In the genomic region with DNA sequence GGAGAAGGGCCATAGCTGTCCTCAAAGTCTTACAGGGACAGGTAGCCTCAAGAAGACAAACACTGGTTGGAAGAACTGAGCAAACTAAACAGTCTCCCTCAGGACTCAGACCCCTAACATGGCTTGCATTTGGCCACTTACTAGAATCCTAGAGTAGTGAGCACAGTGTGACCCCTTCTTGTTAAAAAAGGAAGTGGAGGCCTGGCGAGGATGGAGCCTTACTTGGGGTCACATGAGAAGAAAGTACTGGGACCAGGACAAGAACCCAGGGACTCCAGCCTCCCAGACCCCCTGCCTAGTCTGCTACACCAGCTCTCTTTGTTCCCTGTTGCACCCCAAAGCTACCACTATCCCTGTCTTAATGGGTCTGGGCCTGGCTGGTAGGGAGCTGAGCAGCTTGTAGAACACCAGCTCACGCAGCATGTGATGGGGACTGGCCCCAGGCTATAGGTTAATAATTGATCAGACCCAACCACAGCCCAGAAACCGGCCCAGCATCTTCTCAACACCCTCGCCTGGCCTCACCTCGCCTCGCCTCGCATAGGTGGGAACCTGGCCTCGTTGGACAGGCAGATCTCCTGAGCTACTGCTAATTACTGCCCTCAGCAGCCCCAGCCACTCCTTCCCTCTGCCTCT, we compare ENCODE assay signal across 1 cellular context.
A peak's percentile ranks its signal among the peaks of the same experiment; 100 is the strongest.
TF ChIP-seq lines count a peak whose summit lies in the region.

No MANE protein-coding gene starts in this region.

TF ChIP-seq in HepG2, 621 proteins besides CTCF, POLR2A, EP300 and RAD21 (continued from another document and continues in another):
- TF ChIP-seq, protein P1, sequence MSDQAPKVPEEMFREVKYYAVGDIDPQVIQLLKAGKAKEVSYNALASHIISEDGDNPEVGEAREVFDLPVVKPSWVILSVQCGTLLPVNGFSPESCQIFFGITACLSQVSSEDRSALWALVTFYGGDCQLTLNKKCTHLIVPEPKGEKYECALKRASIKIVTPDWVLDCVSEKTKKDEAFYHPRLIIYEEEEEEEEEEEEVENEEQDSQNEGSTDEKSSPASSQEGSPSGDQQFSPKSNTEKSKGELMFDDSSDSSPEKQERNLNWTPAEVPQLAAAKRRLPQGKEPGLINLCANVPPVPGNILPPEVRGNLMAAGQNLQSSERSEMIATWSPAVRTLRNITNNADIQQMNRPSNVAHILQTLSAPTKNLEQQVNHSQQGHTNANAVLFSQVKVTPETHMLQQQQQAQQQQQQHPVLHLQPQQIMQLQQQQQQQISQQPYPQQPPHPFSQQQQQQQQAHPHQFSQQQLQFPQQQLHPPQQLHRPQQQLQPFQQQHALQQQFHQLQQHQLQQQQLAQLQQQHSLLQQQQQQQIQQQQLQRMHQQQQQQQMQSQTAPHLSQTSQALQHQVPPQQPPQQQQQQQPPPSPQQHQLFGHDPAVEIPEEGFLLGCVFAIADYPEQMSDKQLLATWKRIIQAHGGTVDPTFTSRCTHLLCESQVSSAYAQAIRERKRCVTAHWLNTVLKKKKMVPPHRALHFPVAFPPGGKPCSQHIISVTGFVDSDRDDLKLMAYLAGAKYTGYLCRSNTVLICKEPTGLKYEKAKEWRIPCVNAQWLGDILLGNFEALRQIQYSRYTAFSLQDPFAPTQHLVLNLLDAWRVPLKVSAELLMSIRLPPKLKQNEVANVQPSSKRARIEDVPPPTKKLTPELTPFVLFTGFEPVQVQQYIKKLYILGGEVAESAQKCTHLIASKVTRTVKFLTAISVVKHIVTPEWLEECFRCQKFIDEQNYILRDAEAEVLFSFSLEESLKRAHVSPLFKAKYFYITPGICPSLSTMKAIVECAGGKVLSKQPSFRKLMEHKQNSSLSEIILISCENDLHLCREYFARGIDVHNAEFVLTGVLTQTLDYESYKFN (CRISPR knock-in tag; conservative IDR thresholded peaks at IDR 0.05), result peak; percentile 66
- TF ChIP-seq REPIN1 (CRISPR knock-in tag; IDR thresholded peaks at IDR 0.05; ENCODE audit: borderline replicate concordance, low read depth), result 0 out of 2 replicates have a peak, but pooled peaks have one; percentile 26
- TF ChIP-seq FIP1L1 (IDR thresholded peaks at IDR 0.05; ENCODE audit: borderline replicate concordance, insufficient read depth, low read depth, low read length), result no peak
- TF ChIP-seq YY1 (IDR thresholded peaks at IDR 0.05; ENCODE audit: insufficient read depth, insufficient replicate concordance, low read depth, low read length), result peak; percentile 27
- no peak for TF ChIP-seq TCF7L2 (IDR thresholded peaks at IDR 0.05; ENCODE audit: low read depth, low read length)
- TF ChIP-seq MYC (CRISPR knock-in tag; IDR thresholded peaks at IDR 0.05; ENCODE audit: borderline replicate concordance), result 0 out of 2 replicates have a peak, but pooled peaks have one; percentile 21
- TF ChIP-seq, protein P2, sequence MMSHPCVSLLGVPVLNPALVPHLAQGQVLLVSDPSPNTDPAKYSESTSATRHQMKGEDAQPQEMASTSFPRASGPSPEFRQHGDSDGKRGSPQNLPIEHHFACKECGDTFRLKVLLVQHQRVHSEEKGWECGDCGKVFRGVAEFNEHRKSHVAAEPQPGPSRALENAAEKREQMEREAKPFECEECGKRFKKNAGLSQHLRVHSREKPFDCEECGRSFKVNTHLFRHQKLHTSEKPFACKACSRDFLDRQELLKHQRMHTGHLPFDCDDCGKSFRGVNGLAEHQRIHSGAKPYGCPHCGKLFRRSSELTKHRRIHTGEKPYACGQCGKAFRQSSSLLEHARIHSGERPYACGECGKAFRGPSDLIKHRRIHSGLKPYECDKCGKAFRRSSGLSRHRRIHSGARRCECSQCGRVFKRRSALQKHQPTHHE (CRISPR knock-in tag; IDR thresholded peaks at IDR 0.05; ENCODE audit: borderline replicate concordance), result no peak
- TF ChIP-seq GZF1 (CRISPR knock-in tag; IDR thresholded peaks at IDR 0.05), result no peak
- no peak for TF ChIP-seq TP53 (CRISPR knock-in tag; conservative IDR thresholded peaks at IDR 0.05)
- TF ChIP-seq XBP1 (CRISPR knock-in tag; IDR thresholded peaks at IDR 0.05), result no peak
- no peak for TF ChIP-seq MNT (IDR thresholded peaks at IDR 0.05)
- peak; percentile 29; the same call in 1 of the 2 replicates for TF ChIP-seq RELA (CRISPR knock-in tag; IDR thresholded peaks at IDR 0.05)
- no peak; the same call in 1 of the 2 replicates for TF ChIP-seq YEATS4 (CRISPR knock-in tag; IDR thresholded peaks at IDR 0.05; ENCODE audit: borderline replicate concordance)
- no peak for TF ChIP-seq ZSCAN21 (CRISPR knock-in tag; IDR thresholded peaks at IDR 0.05; ENCODE audit: borderline replicate concordance)
- peak; percentile 30 for TF ChIP-seq RBM22 (optimal IDR thresholded peaks at IDR 0.05; ENCODE audit: low read length)
- TF ChIP-seq ZNF577 (CRISPR knock-in tag; IDR thresholded peaks at IDR 0.05; ENCODE audit: borderline replicate concordance, low read depth), result no peak
- TF ChIP-seq MLLT10 (CRISPR knock-in tag; IDR thresholded peaks at IDR 0.05), result no peak
- no peak for TF ChIP-seq ZMYM2 (CRISPR knock-in tag; IDR thresholded peaks at IDR 0.05)
- TF ChIP-seq PRPF4 (IDR thresholded peaks at IDR 0.05; ENCODE audit: low read depth, low read length, poor library complexity, severe bottlenecking), result no peak
- TF ChIP-seq, protein P3, sequence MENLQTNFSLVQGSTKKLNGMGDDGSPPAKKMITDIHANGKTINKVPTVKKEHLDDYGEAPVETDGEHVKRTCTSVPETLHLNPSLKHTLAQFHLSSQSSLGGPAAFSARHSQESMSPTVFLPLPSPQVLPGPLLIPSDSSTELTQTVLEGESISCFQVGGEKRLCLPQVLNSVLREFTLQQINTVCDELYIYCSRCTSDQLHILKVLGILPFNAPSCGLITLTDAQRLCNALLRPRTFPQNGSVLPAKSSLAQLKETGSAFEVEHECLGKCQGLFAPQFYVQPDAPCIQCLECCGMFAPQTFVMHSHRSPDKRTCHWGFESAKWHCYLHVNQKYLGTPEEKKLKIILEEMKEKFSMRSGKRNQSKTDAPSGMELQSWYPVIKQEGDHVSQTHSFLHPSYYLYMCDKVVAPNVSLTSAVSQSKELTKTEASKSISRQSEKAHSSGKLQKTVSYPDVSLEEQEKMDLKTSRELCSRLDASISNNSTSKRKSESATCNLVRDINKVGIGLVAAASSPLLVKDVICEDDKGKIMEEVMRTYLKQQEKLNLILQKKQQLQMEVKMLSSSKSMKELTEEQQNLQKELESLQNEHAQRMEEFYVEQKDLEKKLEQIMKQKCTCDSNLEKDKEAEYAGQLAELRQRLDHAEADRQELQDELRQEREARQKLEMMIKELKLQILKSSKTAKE (CRISPR knock-in tag; IDR thresholded peaks at IDR 0.05; ENCODE audit: borderline replicate concordance), result no peak
- TF ChIP-seq HOXA9 (CRISPR knock-in tag; IDR thresholded peaks at IDR 0.05; ENCODE audit: borderline replicate concordance), result no peak
- TF ChIP-seq ZNF430 (CRISPR knock-in tag; IDR thresholded peaks at IDR 0.05), result no peak
- no peak for TF ChIP-seq NR3C1 (CRISPR knock-in tag; IDR thresholded peaks at IDR 0.05)
- TF ChIP-seq FOSL2 (CRISPR knock-in tag; IDR thresholded peaks at IDR 0.05), result 0 out of 2 replicates have a peak, but pooled peaks have one; percentile 15
- no peak for TF ChIP-seq PAF1 (CRISPR knock-in tag; IDR thresholded peaks at IDR 0.05)
- TF ChIP-seq DPF2 (CRISPR knock-in tag; IDR thresholded peaks at IDR 0.05; ENCODE audit: borderline replicate concordance, low read depth), result no peak
- no peak for TF ChIP-seq ZNF260 (CRISPR knock-in tag; IDR thresholded peaks at IDR 0.05; ENCODE audit: borderline replicate concordance, low read depth)
- no peak for TF ChIP-seq TBP (CRISPR knock-in tag; IDR thresholded peaks at IDR 0.05)
- TF ChIP-seq, protein P4, sequence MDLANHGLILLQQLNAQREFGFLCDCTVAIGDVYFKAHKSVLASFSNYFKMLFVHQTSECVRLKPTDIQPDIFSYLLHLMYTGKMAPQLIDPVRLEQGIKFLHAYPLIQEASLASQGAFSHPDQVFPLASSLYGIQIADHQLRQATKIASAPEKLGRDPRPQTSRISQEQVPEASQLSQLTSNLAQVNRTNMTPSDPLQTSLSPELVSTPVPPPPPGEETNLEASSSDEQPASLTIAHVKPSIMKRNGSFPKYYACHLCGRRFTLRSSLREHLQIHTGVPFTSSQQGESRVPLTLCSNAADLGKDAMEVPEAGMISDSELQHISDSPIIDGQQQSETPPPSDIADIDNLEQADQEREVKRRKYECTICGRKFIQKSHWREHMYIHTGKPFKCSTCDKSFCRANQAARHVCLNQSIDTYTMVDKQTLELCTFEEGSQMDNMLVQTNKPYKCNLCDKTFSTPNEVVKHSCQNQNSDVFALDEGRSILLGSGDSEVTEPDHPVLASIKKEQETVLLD (CRISPR knock-in tag; IDR thresholded peaks at IDR 0.05; ENCODE audit: low read depth), result no peak
- no peak for TF ChIP-seq ZNF33A (CRISPR knock-in tag; IDR thresholded peaks at IDR 0.05; ENCODE audit: borderline replicate concordance)
- TF ChIP-seq ZMYM3 (CRISPR knock-in tag; IDR thresholded peaks at IDR 0.05), result peak; percentile 20; the same call in 1 of the 2 replicates
- no peak for TF ChIP-seq RNF2 (conservative IDR thresholded peaks at IDR 0.05; ENCODE audit: low read depth)
- TF ChIP-seq HDAC1 (CRISPR knock-in tag; IDR thresholded peaks at IDR 0.05), result peak; percentile 34; the same call in 1 of the 2 replicates
- no peak for TF ChIP-seq SALL2 (CRISPR knock-in tag; IDR thresholded peaks at IDR 0.05)
- no peak for TF ChIP-seq ZNF530 (CRISPR knock-in tag; IDR thresholded peaks at IDR 0.05; ENCODE audit: low read depth)
- no peak for TF ChIP-seq ESRRA (CRISPR knock-in tag; IDR thresholded peaks at IDR 0.05; ENCODE audit: low read depth)
- TF ChIP-seq ONECUT2 (CRISPR knock-in tag; IDR thresholded peaks at IDR 0.05), result no peak
- TF ChIP-seq CSRNP1 (CRISPR knock-in tag; IDR thresholded peaks at IDR 0.05), result no peak
- TF ChIP-seq FOXC1 (CRISPR knock-in tag; IDR thresholded peaks at IDR 0.05; ENCODE audit: borderline replicate concordance), result no peak
- TF ChIP-seq, protein P5, sequence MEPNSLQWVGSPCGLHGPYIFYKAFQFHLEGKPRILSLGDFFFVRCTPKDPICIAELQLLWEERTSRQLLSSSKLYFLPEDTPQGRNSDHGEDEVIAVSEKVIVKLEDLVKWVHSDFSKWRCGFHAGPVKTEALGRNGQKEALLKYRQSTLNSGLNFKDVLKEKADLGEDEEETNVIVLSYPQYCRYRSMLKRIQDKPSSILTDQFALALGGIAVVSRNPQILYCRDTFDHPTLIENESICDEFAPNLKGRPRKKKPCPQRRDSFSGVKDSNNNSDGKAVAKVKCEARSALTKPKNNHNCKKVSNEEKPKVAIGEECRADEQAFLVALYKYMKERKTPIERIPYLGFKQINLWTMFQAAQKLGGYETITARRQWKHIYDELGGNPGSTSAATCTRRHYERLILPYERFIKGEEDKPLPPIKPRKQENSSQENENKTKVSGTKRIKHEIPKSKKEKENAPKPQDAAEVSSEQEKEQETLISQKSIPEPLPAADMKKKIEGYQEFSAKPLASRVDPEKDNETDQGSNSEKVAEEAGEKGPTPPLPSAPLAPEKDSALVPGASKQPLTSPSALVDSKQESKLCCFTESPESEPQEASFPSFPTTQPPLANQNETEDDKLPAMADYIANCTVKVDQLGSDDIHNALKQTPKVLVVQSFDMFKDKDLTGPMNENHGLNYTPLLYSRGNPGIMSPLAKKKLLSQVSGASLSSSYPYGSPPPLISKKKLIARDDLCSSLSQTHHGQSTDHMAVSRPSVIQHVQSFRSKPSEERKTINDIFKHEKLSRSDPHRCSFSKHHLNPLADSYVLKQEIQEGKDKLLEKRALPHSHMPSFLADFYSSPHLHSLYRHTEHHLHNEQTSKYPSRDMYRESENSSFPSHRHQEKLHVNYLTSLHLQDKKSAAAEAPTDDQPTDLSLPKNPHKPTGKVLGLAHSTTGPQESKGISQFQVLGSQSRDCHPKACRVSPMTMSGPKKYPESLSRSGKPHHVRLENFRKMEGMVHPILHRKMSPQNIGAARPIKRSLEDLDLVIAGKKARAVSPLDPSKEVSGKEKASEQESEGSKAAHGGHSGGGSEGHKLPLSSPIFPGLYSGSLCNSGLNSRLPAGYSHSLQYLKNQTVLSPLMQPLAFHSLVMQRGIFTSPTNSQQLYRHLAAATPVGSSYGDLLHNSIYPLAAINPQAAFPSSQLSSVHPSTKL (CRISPR knock-in tag; IDR thresholded peaks at IDR 0.05), result no peak
- TF ChIP-seq SOX5 (CRISPR knock-in tag; IDR thresholded peaks at IDR 0.05; ENCODE audit: borderline replicate concordance), result no peak
- TF ChIP-seq ZNF776 (CRISPR knock-in tag; IDR thresholded peaks at IDR 0.05), result no peak
- no peak for TF ChIP-seq KLF11 (CRISPR knock-in tag; IDR thresholded peaks at IDR 0.05)
- no peak for TF ChIP-seq ZNF496 (CRISPR knock-in tag; IDR thresholded peaks at IDR 0.05; ENCODE audit: insufficient replicate concordance)
